In the genomic region with DNA sequence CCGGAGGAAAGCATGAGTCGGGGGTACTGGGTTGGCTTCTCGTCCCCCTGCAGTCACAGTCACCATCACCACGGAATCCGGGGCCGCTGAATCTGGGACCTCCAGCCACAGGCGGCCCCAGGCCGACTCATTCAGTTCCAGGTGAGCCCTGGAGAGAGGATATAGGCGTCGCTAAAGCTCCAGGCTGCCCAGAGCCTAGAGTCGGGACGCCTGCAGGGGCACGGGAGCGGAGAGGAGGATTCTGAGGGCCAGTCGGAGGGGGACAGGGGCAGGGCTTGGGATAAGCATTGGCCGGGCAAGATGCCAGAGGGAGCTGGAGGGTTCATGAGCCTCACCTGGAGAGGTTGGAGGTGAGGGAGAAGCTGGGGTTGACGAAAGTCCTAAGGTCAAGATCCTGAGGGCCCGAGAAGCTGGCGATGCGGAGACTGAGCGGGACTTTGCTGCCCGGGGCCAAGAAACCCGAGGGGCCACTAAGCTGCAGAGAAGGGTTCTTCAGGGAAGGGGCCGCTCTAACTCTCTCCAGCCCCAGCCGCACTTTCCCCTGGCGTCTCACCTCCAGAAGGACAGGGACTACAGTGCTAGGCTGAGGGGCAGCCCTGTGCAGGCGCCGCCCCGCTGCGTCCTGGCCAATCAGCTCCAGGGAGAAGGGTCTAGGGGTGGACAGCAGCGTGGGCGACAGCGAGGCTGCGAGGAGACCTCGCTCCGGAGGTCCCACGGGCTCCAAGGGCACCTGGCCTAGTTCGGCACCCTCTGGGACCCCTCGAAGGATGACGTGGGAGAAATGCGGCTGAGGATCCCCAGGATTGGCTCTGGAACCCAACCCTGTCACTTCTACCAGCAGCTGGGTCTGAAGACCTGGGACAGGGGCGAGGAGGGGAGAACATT, we compare ENCODE assay signal across 1 cellular context.
TF ChIP-seq lines count a peak whose summit lies in the region.

No MANE protein-coding gene starts in this region.

TF ChIP-seq in HepG2, 621 proteins besides CTCF, POLR2A, EP300 and RAD21 (continues in another document):
- TF ChIP-seq, protein P1, sequence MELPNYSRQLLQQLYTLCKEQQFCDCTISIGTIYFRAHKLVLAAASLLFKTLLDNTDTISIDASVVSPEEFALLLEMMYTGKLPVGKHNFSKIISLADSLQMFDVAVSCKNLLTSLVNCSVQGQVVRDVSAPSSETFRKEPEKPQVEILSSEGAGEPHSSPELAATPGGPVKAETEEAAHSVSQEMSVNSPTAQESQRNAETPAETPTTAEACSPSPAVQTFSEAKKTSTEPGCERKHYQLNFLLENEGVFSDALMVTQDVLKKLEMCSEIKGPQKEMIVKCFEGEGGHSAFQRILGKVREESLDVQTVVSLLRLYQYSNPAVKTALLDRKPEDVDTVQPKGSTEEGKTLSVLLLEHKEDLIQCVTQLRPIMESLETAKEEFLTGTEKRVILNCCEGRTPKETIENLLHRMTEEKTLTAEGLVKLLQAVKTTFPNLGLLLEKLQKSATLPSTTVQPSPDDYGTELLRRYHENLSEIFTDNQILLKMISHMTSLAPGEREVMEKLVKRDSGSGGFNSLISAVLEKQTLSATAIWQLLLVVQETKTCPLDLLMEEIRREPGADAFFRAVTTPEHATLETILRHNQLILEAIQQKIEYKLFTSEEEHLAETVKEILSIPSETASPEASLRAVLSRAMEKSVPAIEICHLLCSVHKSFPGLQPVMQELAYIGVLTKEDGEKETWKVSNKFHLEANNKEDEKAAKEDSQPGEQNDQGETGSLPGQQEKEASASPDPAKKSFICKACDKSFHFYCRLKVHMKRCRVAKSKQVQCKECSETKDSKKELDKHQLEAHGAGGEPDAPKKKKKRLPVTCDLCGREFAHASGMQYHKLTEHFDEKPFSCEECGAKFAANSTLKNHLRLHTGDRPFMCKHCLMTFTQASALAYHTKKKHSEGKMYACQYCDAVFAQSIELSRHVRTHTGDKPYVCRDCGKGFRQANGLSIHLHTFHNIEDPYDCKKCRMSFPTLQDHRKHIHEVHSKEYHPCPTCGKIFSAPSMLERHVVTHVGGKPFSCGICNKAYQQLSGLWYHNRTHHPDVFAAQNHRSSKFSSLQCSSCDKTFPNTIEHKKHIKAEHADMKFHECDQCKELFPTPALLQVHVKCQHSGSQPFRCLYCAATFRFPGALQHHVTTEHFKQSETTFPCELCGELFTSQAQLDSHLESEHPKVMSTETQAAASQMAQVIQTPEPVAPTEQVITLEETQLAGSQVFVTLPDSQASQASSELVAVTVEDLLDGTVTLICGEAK (IDR thresholded peaks at IDR 0.05) = no peak
- TF ChIP-seq, protein P1 (CRISPR knock-in tag; IDR thresholded peaks at IDR 0.05) = 0 out of 2 replicates have a peak, but pooled peaks have one; percentile 22
- TF ChIP-seq ZC3H13 (CRISPR knock-in tag; IDR thresholded peaks at IDR 0.05) (0 out of 2 replicates have a peak, but pooled peaks have one; percentile 40), NR1H2 (CRISPR knock-in tag; IDR thresholded peaks at IDR 0.05; ENCODE audit: borderline replicate concordance, low read depth) (no peak), TBX2 (CRISPR knock-in tag; IDR thresholded peaks at IDR 0.05; ENCODE audit: borderline replicate concordance) (peak; percentile 75; the same call in 1 of the 2 replicates), KIAA2018 (CRISPR knock-in tag; IDR thresholded peaks at IDR 0.05; ENCODE audit: borderline replicate concordance) (no peak), MZF1 (CRISPR knock-in tag; IDR thresholded peaks at IDR 0.05; ENCODE audit: borderline replicate concordance) (no peak), ZNF326 (CRISPR knock-in tag; IDR thresholded peaks at IDR 0.05; ENCODE audit: borderline replicate concordance) (no peak), BCL6 (CRISPR knock-in tag; IDR thresholded peaks at IDR 0.05) (peak; percentile 8; the same call in 1 of the 2 replicates), BCL3 (CRISPR knock-in tag; IDR thresholded peaks at IDR 0.05) (peak; percentile 98), JUND (CRISPR knock-in tag; IDR thresholded peaks at IDR 0.05) (no peak), HMGXB4 (CRISPR knock-in tag; IDR thresholded peaks at IDR 0.05; ENCODE audit: borderline replicate concordance in 1 of 2, low read depth in 1 of 2) (0 out of 4 replicates have a peak, but pooled peaks of 1 of the 2 experiments have one; percentile 33), KLF16 (CRISPR knock-in tag; IDR thresholded peaks at IDR 0.05) (peak in 1 of 2 experiments; percentile 33; a peak in 1 of 4 replicates), ZNF230 (CRISPR knock-in tag; IDR thresholded peaks at IDR 0.05) (peak; percentile 69; the same call in 1 of the 2 replicates), ZNF446 (CRISPR knock-in tag; IDR thresholded peaks at IDR 0.05) (peak; percentile 9; the same call in 1 of the 2 replicates), MXD4 (CRISPR knock-in tag; IDR thresholded peaks at IDR 0.05) (peak; percentile 82), MED13 (CRISPR knock-in tag; IDR thresholded peaks at IDR 0.05) (no peak), ZNF879 (CRISPR knock-in tag; IDR thresholded peaks at IDR 0.05) (peak; percentile 30; the same call in 1 of the 2 replicates), RORA (CRISPR knock-in tag; IDR thresholded peaks at IDR 0.05) (no peak), NR0B2 (CRISPR knock-in tag; IDR thresholded peaks at IDR 0.05) (peak; percentile 78; the same call in 1 of the 2 replicates)
- TF ChIP-seq, protein P2, sequence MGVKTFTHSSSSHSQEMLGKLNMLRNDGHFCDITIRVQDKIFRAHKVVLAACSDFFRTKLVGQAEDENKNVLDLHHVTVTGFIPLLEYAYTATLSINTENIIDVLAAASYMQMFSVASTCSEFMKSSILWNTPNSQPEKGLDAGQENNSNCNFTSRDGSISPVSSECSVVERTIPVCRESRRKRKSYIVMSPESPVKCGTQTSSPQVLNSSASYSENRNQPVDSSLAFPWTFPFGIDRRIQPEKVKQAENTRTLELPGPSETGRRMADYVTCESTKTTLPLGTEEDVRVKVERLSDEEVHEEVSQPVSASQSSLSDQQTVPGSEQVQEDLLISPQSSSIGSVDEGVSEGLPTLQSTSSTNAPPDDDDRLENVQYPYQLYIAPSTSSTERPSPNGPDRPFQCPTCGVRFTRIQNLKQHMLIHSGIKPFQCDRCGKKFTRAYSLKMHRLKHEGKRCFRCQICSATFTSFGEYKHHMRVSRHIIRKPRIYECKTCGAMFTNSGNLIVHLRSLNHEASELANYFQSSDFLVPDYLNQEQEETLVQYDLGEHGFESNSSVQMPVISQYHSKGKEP (CRISPR knock-in tag; IDR thresholded peaks at IDR 0.05) = 0 out of 2 replicates have a peak, but pooled peaks have one; percentile 39
- TF ChIP-seq, protein P3, sequence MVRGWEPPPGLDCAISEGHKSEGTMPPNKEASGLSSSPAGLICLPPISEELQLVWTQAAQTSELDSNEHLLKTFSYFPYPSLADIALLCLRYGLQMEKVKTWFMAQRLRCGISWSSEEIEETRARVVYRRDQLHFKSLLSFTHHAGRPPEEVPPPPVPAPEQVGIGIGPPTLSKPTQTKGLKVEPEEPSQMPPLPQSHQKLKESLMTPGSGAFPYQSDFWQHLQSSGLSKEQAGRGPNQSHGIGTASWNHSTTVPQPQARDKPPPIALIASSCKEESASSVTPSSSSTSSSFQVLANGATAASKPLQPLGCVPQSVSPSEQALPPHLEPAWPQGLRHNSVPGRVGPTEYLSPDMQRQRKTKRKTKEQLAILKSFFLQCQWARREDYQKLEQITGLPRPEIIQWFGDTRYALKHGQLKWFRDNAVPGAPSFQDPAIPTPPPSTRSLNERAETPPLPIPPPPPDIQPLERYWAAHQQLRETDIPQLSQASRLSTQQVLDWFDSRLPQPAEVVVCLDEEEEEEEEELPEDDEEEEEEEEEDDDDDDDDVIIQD (CRISPR knock-in tag; IDR thresholded peaks at IDR 0.05; ENCODE audit: low read depth) = peak; percentile 58
